ENCODE assay signal across 1 cellular context in the genomic region with DNA sequence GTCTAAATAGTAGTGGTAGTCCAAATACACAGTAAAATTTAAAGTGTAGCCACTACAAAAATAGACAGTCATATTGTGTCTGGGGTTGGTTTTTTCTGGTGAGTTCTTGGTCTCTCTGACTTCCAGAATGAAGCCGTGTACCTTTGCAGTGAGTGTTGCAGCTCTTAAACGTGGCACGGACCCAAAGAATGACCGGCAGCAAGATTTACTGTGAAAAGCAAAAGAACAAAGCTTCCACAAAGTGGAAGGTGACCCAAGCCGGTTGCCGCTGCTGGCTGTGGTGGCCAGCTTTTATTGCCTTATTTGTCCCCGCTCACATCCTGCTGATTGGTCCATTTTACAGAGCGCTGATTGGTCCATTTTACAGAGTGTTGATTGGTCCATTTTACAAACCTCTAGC.
TF ChIP-seq lines count a peak whose summit lies in the region.

No MANE protein-coding gene starts in this region.

TF ChIP-seq in H1, 55 proteins besides CTCF, POLR2A, EP300 and RAD21 (continued from another document):
- TF ChIP-seq RBBP5 (IDR thresholded peaks at IDR 0.05; ENCODE audit: borderline replicate concordance, low read depth, low read length): no peak
- no peak for TF ChIP-seq SP4 (IDR thresholded peaks at IDR 0.05; ENCODE audit: low read length)
- TF ChIP-seq CEBPB (IDR thresholded peaks at IDR 0.05; ENCODE audit: low read depth, low read length): no peak
- no peak for TF ChIP-seq SRF (IDR thresholded peaks at IDR 0.05; ENCODE audit: low read depth, low read length)
- TF ChIP-seq HDAC6 (IDR thresholded peaks at IDR 0.05; ENCODE audit: low read depth, low read length): no peak
- TF ChIP-seq CTBP2 (IDR thresholded peaks at IDR 0.05; ENCODE audit: borderline replicate concordance, insufficient read depth, insufficient read length, low read length): no peak
- no peak for TF ChIP-seq KDM4A (IDR thresholded peaks at IDR 0.05; ENCODE audit: low read depth, low read length, severe bottlenecking)
- TF ChIP-seq GTF2F1 (IDR thresholded peaks at IDR 0.05; ENCODE audit: borderline replicate concordance, low read depth, low read length): no peak
- TF ChIP-seq, protein P1, sequence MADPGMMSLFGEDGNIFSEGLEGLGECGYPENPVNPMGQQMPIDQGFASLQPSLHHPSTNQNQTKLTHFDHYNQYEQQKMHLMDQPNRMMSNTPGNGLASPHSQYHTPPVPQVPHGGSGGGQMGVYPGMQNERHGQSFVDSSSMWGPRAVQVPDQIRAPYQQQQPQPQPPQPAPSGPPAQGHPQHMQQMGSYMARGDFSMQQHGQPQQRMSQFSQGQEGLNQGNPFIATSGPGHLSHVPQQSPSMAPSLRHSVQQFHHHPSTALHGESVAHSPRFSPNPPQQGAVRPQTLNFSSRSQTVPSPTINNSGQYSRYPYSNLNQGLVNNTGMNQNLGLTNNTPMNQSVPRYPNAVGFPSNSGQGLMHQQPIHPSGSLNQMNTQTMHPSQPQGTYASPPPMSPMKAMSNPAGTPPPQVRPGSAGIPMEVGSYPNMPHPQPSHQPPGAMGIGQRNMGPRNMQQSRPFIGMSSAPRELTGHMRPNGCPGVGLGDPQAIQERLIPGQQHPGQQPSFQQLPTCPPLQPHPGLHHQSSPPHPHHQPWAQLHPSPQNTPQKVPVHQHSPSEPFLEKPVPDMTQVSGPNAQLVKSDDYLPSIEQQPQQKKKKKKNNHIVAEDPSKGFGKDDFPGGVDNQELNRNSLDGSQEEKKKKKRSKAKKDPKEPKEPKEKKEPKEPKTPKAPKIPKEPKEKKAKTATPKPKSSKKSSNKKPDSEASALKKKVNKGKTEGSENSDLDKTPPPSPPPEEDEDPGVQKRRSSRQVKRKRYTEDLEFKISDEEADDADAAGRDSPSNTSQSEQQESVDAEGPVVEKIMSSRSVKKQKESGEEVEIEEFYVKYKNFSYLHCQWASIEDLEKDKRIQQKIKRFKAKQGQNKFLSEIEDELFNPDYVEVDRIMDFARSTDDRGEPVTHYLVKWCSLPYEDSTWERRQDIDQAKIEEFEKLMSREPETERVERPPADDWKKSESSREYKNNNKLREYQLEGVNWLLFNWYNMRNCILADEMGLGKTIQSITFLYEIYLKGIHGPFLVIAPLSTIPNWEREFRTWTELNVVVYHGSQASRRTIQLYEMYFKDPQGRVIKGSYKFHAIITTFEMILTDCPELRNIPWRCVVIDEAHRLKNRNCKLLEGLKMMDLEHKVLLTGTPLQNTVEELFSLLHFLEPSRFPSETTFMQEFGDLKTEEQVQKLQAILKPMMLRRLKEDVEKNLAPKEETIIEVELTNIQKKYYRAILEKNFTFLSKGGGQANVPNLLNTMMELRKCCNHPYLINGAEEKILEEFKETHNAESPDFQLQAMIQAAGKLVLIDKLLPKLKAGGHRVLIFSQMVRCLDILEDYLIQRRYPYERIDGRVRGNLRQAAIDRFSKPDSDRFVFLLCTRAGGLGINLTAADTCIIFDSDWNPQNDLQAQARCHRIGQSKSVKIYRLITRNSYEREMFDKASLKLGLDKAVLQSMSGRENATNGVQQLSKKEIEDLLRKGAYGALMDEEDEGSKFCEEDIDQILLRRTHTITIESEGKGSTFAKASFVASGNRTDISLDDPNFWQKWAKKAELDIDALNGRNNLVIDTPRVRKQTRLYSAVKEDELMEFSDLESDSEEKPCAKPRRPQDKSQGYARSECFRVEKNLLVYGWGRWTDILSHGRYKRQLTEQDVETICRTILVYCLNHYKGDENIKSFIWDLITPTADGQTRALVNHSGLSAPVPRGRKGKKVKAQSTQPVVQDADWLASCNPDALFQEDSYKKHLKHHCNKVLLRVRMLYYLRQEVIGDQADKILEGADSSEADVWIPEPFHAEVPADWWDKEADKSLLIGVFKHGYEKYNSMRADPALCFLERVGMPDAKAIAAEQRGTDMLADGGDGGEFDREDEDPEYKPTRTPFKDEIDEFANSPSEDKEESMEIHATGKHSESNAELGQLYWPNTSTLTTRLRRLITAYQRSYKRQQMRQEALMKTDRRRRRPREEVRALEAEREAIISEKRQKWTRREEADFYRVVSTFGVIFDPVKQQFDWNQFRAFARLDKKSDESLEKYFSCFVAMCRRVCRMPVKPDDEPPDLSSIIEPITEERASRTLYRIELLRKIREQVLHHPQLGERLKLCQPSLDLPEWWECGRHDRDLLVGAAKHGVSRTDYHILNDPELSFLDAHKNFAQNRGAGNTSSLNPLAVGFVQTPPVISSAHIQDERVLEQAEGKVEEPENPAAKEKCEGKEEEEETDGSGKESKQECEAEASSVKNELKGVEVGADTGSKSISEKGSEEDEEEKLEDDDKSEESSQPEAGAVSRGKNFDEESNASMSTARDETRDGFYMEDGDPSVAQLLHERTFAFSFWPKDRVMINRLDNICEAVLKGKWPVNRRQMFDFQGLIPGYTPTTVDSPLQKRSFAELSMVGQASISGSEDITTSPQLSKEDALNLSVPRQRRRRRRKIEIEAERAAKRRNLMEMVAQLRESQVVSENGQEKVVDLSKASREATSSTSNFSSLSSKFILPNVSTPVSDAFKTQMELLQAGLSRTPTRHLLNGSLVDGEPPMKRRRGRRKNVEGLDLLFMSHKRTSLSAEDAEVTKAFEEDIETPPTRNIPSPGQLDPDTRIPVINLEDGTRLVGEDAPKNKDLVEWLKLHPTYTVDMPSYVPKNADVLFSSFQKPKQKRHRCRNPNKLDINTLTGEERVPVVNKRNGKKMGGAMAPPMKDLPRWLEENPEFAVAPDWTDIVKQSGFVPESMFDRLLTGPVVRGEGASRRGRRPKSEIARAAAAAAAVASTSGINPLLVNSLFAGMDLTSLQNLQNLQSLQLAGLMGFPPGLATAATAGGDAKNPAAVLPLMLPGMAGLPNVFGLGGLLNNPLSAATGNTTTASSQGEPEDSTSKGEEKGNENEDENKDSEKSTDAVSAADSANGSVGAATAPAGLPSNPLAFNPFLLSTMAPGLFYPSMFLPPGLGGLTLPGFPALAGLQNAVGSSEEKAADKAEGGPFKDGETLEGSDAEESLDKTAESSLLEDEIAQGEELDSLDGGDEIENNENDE (IDR thresholded peaks at IDR 0.05; ENCODE audit: insufficient replicate concordance, low read length): no peak
- no peak for TF ChIP-seq EZH2 (IDR thresholded peaks at IDR 0.05; ENCODE audit: low read depth, low read length, severe bottlenecking)
- TF ChIP-seq CHD1 (IDR thresholded peaks at IDR 0.05; ENCODE audit: low read depth, low read length): no peak
- TF ChIP-seq BRCA1 (IDR thresholded peaks at IDR 0.05; ENCODE audit: low read depth, low read length): no peak
- TF ChIP-seq YY1 (IDR thresholded peaks at IDR 0.05; ENCODE audit: low read depth, low read length): no peak
TF ChIP-seq in H1: peak in this region for 0.
